In the genomic region with DNA sequence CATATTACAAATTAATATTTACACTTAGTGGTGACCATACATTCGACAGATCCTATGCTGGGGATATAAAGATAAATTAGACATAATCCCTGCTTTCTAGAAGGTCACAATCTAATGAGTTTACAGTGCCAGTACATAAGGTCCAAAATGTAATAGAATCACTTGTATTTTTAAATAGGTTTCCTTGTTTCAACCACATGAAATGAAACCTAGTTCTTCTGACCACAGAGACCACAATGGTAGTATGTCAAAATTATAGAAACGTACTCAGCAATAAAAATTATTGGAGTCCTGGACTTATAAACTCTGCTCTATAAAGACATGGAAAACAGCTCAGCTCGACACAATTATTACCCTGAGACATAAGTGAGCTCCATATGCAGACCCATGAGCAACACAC, we compare ENCODE assay signal across 29 cellular contexts.
"Had no signal": no experiment of that assay in that cellular context is flagged by ENCODE, and none has a peak within 500 bp of the region (broad histone marks: within the 10 kb centered on the region; RNA-seq: fewer than 3 reads in every experiment).

No MANE protein-coding gene starts in this region.

- DNase-seq: dermis blood vessel endothelial cell; effector memory CD4-positive, alpha-beta T cell; foreskin keratinocyte; glutamatergic neuron; heart right ventricle; hippocampal formation; left cardiac atrium; left lung; mesendoderm; midbrain; naive thymus-derived CD8-positive, alpha-beta T cell; nephron progenitor cell; nucleus accumbens; ovary; posterior cingulate gyrus; psoas muscle; right cardiac atrium; sigmoid colon; stimulated activated CD4-positive, alpha-beta T cell treated with anti-CD3 and anti-CD28 coated beads, Interleukin-2, amount 100 ng/mL, for 24 hours; stimulated activated CD4-positive, alpha-beta T cell treated with anti-CD3 and anti-CD28 coated beads, Interleukin-4, amount 100 ng/mL, for 24 hours; stimulated activated naive CD8-positive, alpha-beta T cell treated with anti-CD3 and anti-CD28 coated beads, Interleukin-15, Interleukin-2, amounts not matched to agents 100 U/mL and 50 U/mL, for 24 hours; substantia nigra; upper lobe of left lung had no signal

- H3K4me1 ChIP-seq: foreskin keratinocyte, gastroesophageal sphincter, left lung, psoas muscle, sigmoid colon, upper lobe of left lung had no signal

- ATAC-seq: foreskin keratinocyte; gastroesophageal sphincter; left cardiac atrium; naive thymus-derived CD8-positive, alpha-beta T cell; stimulated activated effector memory CD8-positive, alpha-beta T cell treated with anti-CD3 and anti-CD28 coated beads, Interleukin-12 subunit alpha, Interleukin-12 subunit beta, amount 100 ng/mL, for 72 hours; stimulated activated naive CD8-positive, alpha-beta T cell treated with anti-CD3 and anti-CD28 coated beads, Interleukin-15, Interleukin-2, amounts not matched to agents 100 U/mL and 50 U/mL, for 24 hours had no signal

- H3K36me3 ChIP-seq: esophagus muscularis mucosa, gastroesophageal sphincter, heart right ventricle, left lung, ovary, sigmoid colon, thoracic aorta, tibial nerve, upper lobe of left lung had no signal

- H3K4me3 ChIP-seq: coronary artery, esophagus muscularis mucosa, gastroesophageal sphincter, heart right ventricle, left lung, ovary, psoas muscle, sigmoid colon, thoracic aorta, tibial nerve, upper lobe of left lung had no signal

- H3K27me3 ChIP-seq: esophagus muscularis mucosa, foreskin keratinocyte, heart right ventricle, left lung, ovary, sigmoid colon, tibial nerve, upper lobe of left lung had no signal

- H3K9me3 ChIP-seq: esophagus muscularis mucosa, gastroesophageal sphincter, heart right ventricle, left lung, ovary, psoas muscle, sigmoid colon, thoracic aorta, tibial nerve, upper lobe of left lung had no signal

- H3K27ac ChIP-seq: coronary artery, esophagus muscularis mucosa, foreskin keratinocyte, gastroesophageal sphincter, heart right ventricle, left lung, ovary, psoas muscle, sigmoid colon, upper lobe of left lung had no signal
